ENCODE assay signal across 9 cellular contexts in the genomic region with DNA sequence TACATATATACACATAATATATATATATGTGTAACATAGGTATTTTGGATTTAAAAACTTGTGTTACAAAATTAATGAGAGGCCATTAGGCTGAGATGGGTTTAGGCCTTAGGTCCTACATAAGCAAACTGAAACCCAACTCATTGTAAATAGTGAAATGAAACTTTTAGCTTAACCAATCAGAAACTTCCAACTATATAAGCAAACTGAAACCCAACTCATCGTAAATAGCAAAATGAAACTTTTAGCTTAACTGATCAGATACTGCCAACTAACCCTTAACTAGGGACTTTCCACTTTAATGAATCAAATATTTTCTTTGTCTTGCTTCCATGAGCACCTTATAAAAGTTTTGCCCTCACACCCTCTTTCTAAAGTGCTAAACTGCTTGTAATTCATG. TPM values are rescaled to one million over a fixed set of nuclear protein-coding genes. Genes with fewer than 3 reads are reported as not detected.
A peak's percentile ranks its signal among the peaks of the same experiment; 100 is the strongest.
DNase-seq lines count a peak whose midpoint lies in the region; ATAC-seq and TF ChIP-seq lines count a peak whose summit lies in the region.
"Had no signal": no experiment of that assay in that cellular context is flagged by ENCODE, and none has a peak within 500 bp of the region (broad histone marks: within the 10 kb centered on the region; RNA-seq: fewer than 3 reads in every experiment).

No MANE protein-coding gene starts in this region.

- peak overlapping the region in 7 of 8 donors; percentile 22 to 69 (median 43) for H3K27ac Mint-ChIP-seq in CD8-positive, alpha-beta memory T cell
- no peak overlapping the region for H3K27ac Mint-ChIP-seq in chondrocyte (ENCODE audit: unreplicated experiment)

- H3F3A ChIP-seq in PC-3 (ENCODE audit: low read length, unreplicated experiment) = no peaks in the 10 kb centered on the region

- peaks cover 0 to 21% (median 4%) of the 10 kb centered on the region in 3 donors for H3K36me3 Mint-ChIP-seq in CD8-positive, alpha-beta memory T cell
- peaks cover 10% of the 10 kb centered on the region for H3K36me3 Mint-ChIP-seq in chondrocyte (ENCODE audit: low read depth)

- DNase-seq in CD8-positive, alpha-beta memory T cell = peak in 1 of 5 donors; percentile 4
- DNase-seq in PC-3 = no peak
- no peak for DNase-seq in chondrocyte (ENCODE audit: low spot score)
- DNase-seq in substantia nigra (lab: John Stamatoyannopoulos, UW) = no peak
- no peak for DNase-seq in NCI-H748 (lab: John Stamatoyannopoulos, UW; ENCODE audit: unreplicated experiment)
- DNase-seq in SW 1271 (lab: John Stamatoyannopoulos, UW) = no peak

- H3K4me1 Mint-ChIP-seq in CD8-positive, alpha-beta memory T cell = peaks cover 5 to 16% (median 14%) of the 10 kb centered on the region in 3 donors
- no peaks in the 10 kb centered on the region for H3K4me1 Mint-ChIP-seq in chondrocyte (ENCODE audit: low read depth)

- H3K36me3 ChIP-seq in CD8-positive, alpha-beta memory T cell (ENCODE audit: insufficient read depth, low read length) = no peaks in the 10 kb centered on the region
- H3K36me3 ChIP-seq in PC-3 (ENCODE audit: low read depth, low read length) = no peaks in the 10 kb centered on the region
- H3K36me3 ChIP-seq: thoracic aorta had no signal

- no peak overlapping the region for H2AFZ ChIP-seq in PC-3 (ENCODE audit: low read length)

- peak overlapping the region; percentile 31; the same call in 1 of the 2 replicates for H3K4me2 ChIP-seq in PC-3 (ENCODE audit: low read length)

- peak; percentile 100 for ATAC-seq in GM19395 (IDR thresholded peaks at IDR 0.05; ENCODE audit: unreplicated experiment)
- ATAC-seq in HG02981 (IDR thresholded peaks at IDR 0.05; ENCODE audit: unreplicated experiment) = peak; percentile 98
- peak; percentile 50 for ATAC-seq in PC-3

- no peaks in the 10 kb centered on the region for H3K79me2 ChIP-seq in PC-3 (ENCODE audit: low read length)

- H3K27me3 ChIP-seq in CD8-positive, alpha-beta memory T cell (ENCODE audit: insufficient read depth, low read length, poor library complexity, severe bottlenecking) = no peaks in the 10 kb centered on the region
- H3K27me3 ChIP-seq in PC-3 (ENCODE audit: low read length) = no peaks in the 10 kb centered on the region

- BruUV-seq in PC-3 (replicated peaks; lab: Mats Ljungman, UMichigan) = no TSS peak

- H3K4me3 Mint-ChIP-seq in CD8-positive, alpha-beta memory T cell = peak overlapping the region in 5 of 7 donors; percentile 8 to 59 (median 35)
- H3K4me3 Mint-ChIP-seq in chondrocyte (ENCODE audit: unreplicated experiment) = no peak overlapping the region

- H3K9me3 Mint-ChIP-seq in CD8-positive, alpha-beta memory T cell = peaks cover 0 to 21% (median 8%) of the 10 kb centered on the region in 5 donors
- H3K9me3 Mint-ChIP-seq in chondrocyte (ENCODE audit: low read depth) = peaks cover 13% of the 10 kb centered on the region

- H3K27me3 Mint-ChIP-seq in CD8-positive, alpha-beta memory T cell = peaks cover 0 to 5% of the 10 kb centered on the region in 2 donors
- H3K27me3 Mint-ChIP-seq in chondrocyte (ENCODE audit: low read depth) = peaks cover 36% of the 10 kb centered on the region

- TF ChIP-seq CTCF in PC-3 (conservative IDR thresholded peaks at IDR 0.05; ENCODE audit: low read depth, low read length) = no peak
- no peak for TF ChIP-seq CTCF in chondrocyte (IDR thresholded peaks at IDR 0.05)

- H3K9me2 ChIP-seq in PC-3 (replicated peaks; ENCODE audit: low read length) = no peaks in the 10 kb centered on the region

- CTCF ChIA-PET in CD8-positive, alpha-beta memory T cell (lab: Charles Lee) = no interaction called here
- CTCF ChIA-PET in PC-3 (lab: Charles Lee) = no interaction called here

- no peaks in the 10 kb centered on the region for H4K20me1 ChIP-seq in PC-3 (ENCODE audit: low read length)

- no peaks in the 10 kb centered on the region for H3K9me3 ChIP-seq in CD8-positive, alpha-beta memory T cell (ENCODE audit: low read length)
- H3K9me3 ChIP-seq in PC-3 (ENCODE audit: low read length) = no peaks in the 10 kb centered on the region
- H3K9me3 ChIP-seq: thoracic aorta had no signal

- H3K9ac ChIP-seq in PC-3 (ENCODE audit: low read length) = no peak overlapping the region

- H3K4me3 ChIP-seq in CD8-positive, alpha-beta memory T cell (ENCODE audit: low read length) = no peak overlapping the region
- no peak overlapping the region for H3K4me3 ChIP-seq in PC-3 (ENCODE audit: low read length)
- H3K4me3 ChIP-seq: thoracic aorta had no signal

- H3K4me1 ChIP-seq in CD8-positive, alpha-beta memory T cell (ENCODE audit: insufficient read depth, low read length) = no peaks in the 10 kb centered on the region
- H3K4me1 ChIP-seq in PC-3 (ENCODE audit: insufficient read depth, low read length) = no peaks in the 10 kb centered on the region

- POLR2A ChIA-PET in CD8-positive, alpha-beta memory T cell (lab: Charles Lee) = no interaction called here
- POLR2A ChIA-PET in PC-3 (lab: Charles Lee; ENCODE audit: unreplicated experiment) = no interaction called here

- intact Hi-C loops in PC-3 (cut with micrococcal nuclease) = no loop called here

- no peak overlapping the region for H3K27ac ChIP-seq in CD8-positive, alpha-beta memory T cell (ENCODE audit: low read depth, low read length)
- H3K27ac ChIP-seq in PC-3 (ENCODE audit: low read length) (no peak overlapping the region), substantia nigra (ENCODE audit: low read depth, low read length, poor library complexity, severe bottlenecking) (no peak overlapping the region)
- H3K27ac ChIP-seq: thoracic aorta had no signal

RNA-seq across cellular contexts. Expression of a gene that starts 17.3 kb away (rescaled TPM):
- 1 to 10 TPM; 6.4 to 9.5 TPM for total RNA-seq in CD8-positive, alpha-beta memory T cell
- polyA plus RNA-seq in CD8-positive, alpha-beta memory T cell = 45.7 TPM
- total RNA-seq in PC-3 (2014; rRNA removed) (2.6 and 2.8 TPM in 2 replicates), chondrocyte (6.8 to 22.5 TPM (median 6.9 TPM) in 3 replicates)

RNA-seq across cellular contexts. Expression of a gene that starts 47.7 kb away (rescaled TPM):
- total RNA-seq in CD8-positive, alpha-beta memory T cell = 1 to 10 TPM; 9.3 to 9.4 TPM
- polyA plus RNA-seq in CD8-positive, alpha-beta memory T cell = 28.4 TPM
- 3.0 and 3.3 TPM in 2 replicates for total RNA-seq in PC-3 (2014; rRNA removed)
- 4.2 to 13.8 TPM (median 5.0 TPM) in 3 replicates for total RNA-seq in chondrocyte

Comparison
In these comparisons a context has a peak if more than half of its experiments do, and no peak if none do; other contexts are left out.
1. ATAC-seq: peak in every context shown above with its lines; median percentile 100 in GM19395; 98 in HG02981; 50 in PC-3.